Comparison of ENCODE assay signal across 21 cellular contexts in genomic region chr17:57262557-57262956, GRCh38. TPM values are rescaled to one million over a fixed set of nuclear protein-coding genes. Genes with fewer than 3 reads are reported as not detected.
DNase-seq lines count a peak whose midpoint lies in the region; ATAC-seq, FAIRE-seq and TF ChIP-seq lines count a peak whose summit lies in the region.
"Had no signal": no experiment of that assay in that cellular context is flagged by ENCODE, and none has a peak within 500 bp of the region (broad histone marks: within the 10 kb centered on the region; RNA-seq: fewer than 3 reads in every experiment).

No MANE protein-coding gene starts in this region.

- DNase-seq in adrenal gland: no peak
- DNase-seq in nephron progenitor cell: no peak
- no peak for DNase-seq in GM19240 (ENCODE audit: insufficient read length, low spot score)
- DNase-seq in GM10248 (ENCODE audit: extremely low spot score): no peak
- no peak for DNase-seq in HepG2 (ENCODE audit: low spot score)
- DNase-seq: DMS79 treated with DMSO at 0.1 percent for 48 hours, GM23248, HCEC 1CT, NCI-H1105, NCI-H1694 treated with DMSO at 0.1 percent for 48 hours, NCI-H2227 treated with DMSO at 0.1 percent for 48 hours, NCI-H510A treated with DMSO at 0.1 percent for 48 hours, NCI-H774, PC-9, SIG-M5 had no signal

- H3K4me3 Mint-ChIP-seq in nephron progenitor cell: peak overlapping the region; percentile 98

- H3K4me1 ChIP-seq in HEK293 (ENCODE audit: control insufficient read depth, insufficient read depth, low read length) (peaks cover 11% of the 10 kb centered on the region; the same call in 1 of the 2 replicates), adrenal gland (replicated peaks in 1 of 2) (peaks cover 50 to 80% of the 10 kb centered on the region in 2 donors), HepG2 (ENCODE audit: insufficient read depth, low read length) (peaks cover 68% of the 10 kb centered on the region)

- no TSS peak for BruUV-seq in HepG2 (replicated peaks; lab: Mats Ljungman, UMichigan)

- H3K27me3 ChIP-seq in adrenal gland (no peaks in the 10 kb centered on the region), HepG2 (ENCODE audit: control insufficient read depth in 1 of 2, insufficient read depth in 2 of 2, low read length in 2 of 2) (no peaks in the 10 kb centered on the region)

- H2AFZ ChIP-seq in HepG2 (ENCODE audit: low read length): no peak overlapping the region
- H2AFZ ChIP-seq: GM23248, PC-9 had no signal

- peaks cover 73% of the 10 kb centered on the region for H3K36me3 Mint-ChIP-seq in nephron progenitor cell (ENCODE audit: low read depth)

- no peak overlapping the region for H3K4me2 ChIP-seq in HepG2 (ENCODE audit: low read depth, low read length)
- H3K4me2 ChIP-seq: PC-9 had no signal

- WGBS in adrenal gland, 4 donors: 62 to 72% (median 68%) methylated on average over 1 of the region's 1 CpG
- WGBS in HepG2 (ENCODE audit: low lambda C conversion rate): 84% methylated on average over 1 of the region's 1 CpG

- no peak for ATAC-seq in HepG2
- ATAC-seq in HG02763 (IDR thresholded peaks at IDR 0.05; ENCODE audit: unreplicated experiment): no peak
- ATAC-seq: SK-N-SH treated with all-trans-retinoic acid at 6 μM for 48 hours had no signal

- H3K4me3 ChIP-seq in HEK293 (ENCODE audit: low read depth, low read length) (no peak overlapping the region), adrenal gland (no peak overlapping the region), HepG2 (replicated peaks in 1 of 3; ENCODE audit: insufficient read depth in 1 of 3, low read depth in 2 of 3, low read length in 3 of 3) (no peak overlapping the region)
- H3K4me3 ChIP-seq: GM23248, PC-9 had no signal

- H3K27ac Mint-ChIP-seq in nephron progenitor cell: peak overlapping the region; percentile 91

- no peak for TF ChIP-seq RAD21 in HepG2 (CRISPR knock-in tag; IDR thresholded peaks at IDR 0.05)

- H3K36me3 ChIP-seq in HEK293 (ENCODE audit: control insufficient read depth in 2 of 2, insufficient read depth in 1 of 2, low read length in 2 of 2) (peaks cover 43 to 73% of the 10 kb centered on the region in 2 experiments; a peak in 2 of 3 replicates), adrenal gland (replicated peaks in 1 of 2) (peaks cover 0 to 30% of the 10 kb centered on the region in 2 donors), HepG2 (replicated peaks in 1 of 2; ENCODE audit: control insufficient read depth in 1 of 2, insufficient read depth in 2 of 2, low read length in 2 of 2) (peaks cover 29 to 72% of the 10 kb centered on the region in 2 experiments)

- no peaks in the 10 kb centered on the region for H3K9me3 Mint-ChIP-seq in nephron progenitor cell

- TF ChIP-seq EP300 in HepG2 (IDR thresholded peaks at IDR 0.05; ENCODE audit: low read depth in 2 of 2, low read length in 2 of 2) (no peak), HepG2 (CRISPR knock-in tag; IDR thresholded peaks at IDR 0.05; ENCODE audit: borderline replicate concordance) (no peak)

- peaks cover 11% of the 10 kb centered on the region; the same call in 1 of the 2 replicates for H4K20me1 ChIP-seq in HepG2 (ENCODE audit: insufficient read depth, low read length)

- intact Hi-C loops in adrenal gland (cut with DNase I): no loop called here
- intact Hi-C loops in HepG2 (cut with micrococcal nuclease; ENCODE audit: unreplicated experiment): no loop called here

- no peak for FAIRE-seq in HepG2 (lab: Jason Lieb, UNC)
- FAIRE-seq: G401.6 had no signal

- peaks cover 93% of the 10 kb centered on the region for H3K79me2 ChIP-seq in HepG2 (ENCODE audit: insufficient read depth, low read length)

- in situ Hi-C loops in HepG2 (cut with HindIII; ENCODE audit: extremely low pct_ligation_motif_present, low pct_unique_long_range_greater_than_20kb): no loop called here

- H3K9ac ChIP-seq in HepG2 (ENCODE audit: insufficient read depth, low read depth, low read length): no peak overlapping the region
- H3K9ac ChIP-seq: GM23248 had no signal

- CTCF ChIA-PET in HEK293 (lab: Yijun Ruan, JAX): interaction anchor here (1.0 to 2.0 kb wide), 3 partner anchors 9 to 409 kb away, joined by 3 to 6 read pairs (median 4); no protein-coding TSS in a partner anchor
- CTCF ChIA-PET in GM10248 (lab: Yijun Ruan, JAX): interaction anchor here (2.0 to 2.5 kb wide), 2 partner anchors 8 to 19 kb away, joined by 8 to 10 read pairs; no protein-coding TSS in a partner anchor
- CTCF ChIA-PET in HepG2 (lab: Yijun Ruan, JAX; ENCODE audit: low intra/inter-chr PET ratio, low total read pairs): no interaction called here

- H3K9me3 ChIP-seq in HEK293 (ENCODE audit: control insufficient read depth, insufficient read depth, low read depth, low read length) (no peaks in the 10 kb centered on the region), adrenal gland (replicated peaks in 1 of 3) (no peaks in the 10 kb centered on the region), HepG2 (ENCODE audit: low read length) (no peaks in the 10 kb centered on the region)

- no peak for TF ChIP-seq CTCF in HEK293 (tag by site-specific recombination; IDR thresholded peaks at IDR 0.05)
- no peak for TF ChIP-seq CTCF in adrenal gland (IDR thresholded peaks at IDR 0.05)
- no peak for TF ChIP-seq CTCF in nephron progenitor cell (IDR thresholded peaks at IDR 0.05)
- TF ChIP-seq CTCF in GM10248 (IDR thresholded peaks at IDR 0.05; ENCODE audit: control extremely low read depth, extremely low read depth, low read depth, missing control alignments): no peak
- TF ChIP-seq CTCF in HepG2 (CRISPR knock-in tag; IDR thresholded peaks at IDR 0.05): no peak

- peaks cover 90% of the 10 kb centered on the region for H3K4me1 Mint-ChIP-seq in nephron progenitor cell

- POLR2A ChIA-PET in HEK293 (lab: Yijun Ruan, JAX) (no interaction called here), GM10248 (lab: Yijun Ruan, JAX) (no interaction called here), HepG2 (lab: Yijun Ruan, JAX) (no interaction called here)

- H3K27ac ChIP-seq in HEK293 (ENCODE audit: extremely low read depth, low read depth, low read length) (no peak overlapping the region), adrenal gland (peak overlapping the region in 4 of 5 donors; percentile 10 to 99 (median 84)), HepG2 (ENCODE audit: extremely low read length, insufficient read depth, low read length) (no peak overlapping the region)
- H3K27ac ChIP-seq: C4-2B, GM23248, PC-9, RWPE1 had no signal

- no peaks in the 10 kb centered on the region for H3K27me3 Mint-ChIP-seq in nephron progenitor cell (ENCODE audit: low read depth, poor library complexity)

- no peak for TF ChIP-seq POLR2A in adrenal gland (IDR thresholded peaks at IDR 0.05)
- no peak for TF ChIP-seq POLR2A in HepG2 (IDR thresholded peaks at IDR 0.05; ENCODE audit: insufficient read depth in 1 of 2, low read depth in 2 of 2, low read length in 2 of 2)

TF ChIP-seq in HepG2, 621 proteins besides CTCF, POLR2A, EP300 and RAD21 (continues in another document):
- TF ChIP-seq HNF4G (IDR thresholded peaks at IDR 0.05; ENCODE audit: borderline replicate concordance, low read depth, low read length) (no peak), HNF4G (CRISPR knock-in tag; IDR thresholded peaks at IDR 0.05; ENCODE audit: borderline replicate concordance, low read depth) (no peak), SAP130 (CRISPR knock-in tag; IDR thresholded peaks at IDR 0.05; ENCODE audit: low read depth) (no peak), FOXK2 (IDR thresholded peaks at IDR 0.05) (no peak), ZNF574 (CRISPR knock-in tag; IDR thresholded peaks at IDR 0.05) (no peak)

RNA-seq across cellular contexts. Expression of gene MSI2, which starts 6.2 kb away (rescaled TPM):
- total RNA-seq in adrenal gland (100 to 1,000 TPM in 6 of 8 donors, 10 to 100 TPM in 2; 62.6 to 411 (median 170) TPM), HepG2 (2016; rRNA removed; fragmentation: Illumina TruSeq; extraction: Trizol) (68.1 and 78.4 TPM in 2 replicates)
- polyA plus RNA-seq in adrenal gland (100 to 1,000 TPM in 1 of 3 donors, 10 to 100 TPM in 2; 32.6 to 360 (median 36.7) TPM), HepG2 (2011; rRNA removed) (71.5 and 77.5 TPM in 2 replicates)
- total RNA-seq in HepG2 (2016; cell fraction: cytosol; rRNA removed; fragmentation: Illumina TruSeq; extraction: Trizol; ENCODE audit: low read depth): 20.7 and 27.5 TPM in 2 replicates
- total RNA-seq in HepG2 (2016; cell fraction: insoluble cytoplasmic fraction; rRNA removed; fragmentation: Illumina TruSeq; extraction: Trizol): 63.6 and 75.1 TPM in 2 replicates
- total RNA-seq in HepG2 (2016; cell fraction: membrane; rRNA removed; fragmentation: Illumina TruSeq; extraction: Trizol): 46.0 and 48.0 TPM in 2 replicates
- total RNA-seq in HepG2 (2016; cell fraction: nucleus; rRNA removed; fragmentation: Illumina TruSeq; extraction: Trizol): 99.8 and 106 TPM in 2 replicates
- 46.4 and 63.8 TPM in 2 replicates for polyA plus RNA-seq in HepG2 (2011; cell fraction: cytosol; rRNA removed)
- 160 and 214 TPM in 2 replicates for polyA plus RNA-seq in HepG2 (2011; cell fraction: nucleus; rRNA removed)
- polyA plus RNA-seq in HepG2 (2012): 58.9 and 61.5 TPM in 2 replicates
- 44.4 and 51.3 TPM in 2 replicates for polyA plus RNA-seq in HepG2 (2016; cell fraction: cytosol; fragmentation: Illumina TruSeq; extraction: Trizol; ENCODE audit: low read depth)
- 65.9 and 71.3 TPM in 2 replicates for polyA plus RNA-seq in HepG2 (2016; cell fraction: insoluble cytoplasmic fraction; fragmentation: Illumina TruSeq; extraction: Trizol; ENCODE audit: low read depth)
- polyA plus RNA-seq in HepG2 (2016; cell fraction: membrane; fragmentation: Illumina TruSeq; extraction: Trizol; ENCODE audit: low read depth): 51.0 and 55.4 TPM in 2 replicates
- polyA plus RNA-seq in HepG2 (2016; cell fraction: nucleus; fragmentation: Illumina TruSeq; extraction: Trizol; ENCODE audit: insufficient read depth, low read depth): 80.0 and 84.1 TPM in 2 replicates
- 123 and 154 TPM in 2 replicates for polyA minus RNA-seq in HepG2 (2011; rRNA and poly(A)+ RNA removed; ENCODE audit: low replicate concordance)
- 38.9 and 41.5 TPM in 2 replicates for polyA minus RNA-seq in HepG2 (2011; cell fraction: cytosol; rRNA and poly(A)+ RNA removed)
- polyA minus RNA-seq in HepG2 (2011; cell fraction: nucleus; rRNA and poly(A)+ RNA removed): 157 and 171 TPM in 2 replicates

Comparison
In these comparisons a context has a peak if more than half of its experiments do, and no peak if none do; other contexts are left out.
1. H3K27ac ChIP-seq: peak in adrenal gland (4 of 5); none in HEK293 (single experiment) and HepG2 (single experiment).
2. Of the 63 proteins assayed by ChIP-seq in both HepG2 and HEK293: peak only in HepG2: none; only in HEK293: PRDM4; in both: none; in neither: 62.